8 cellular contexts compared by ENCODE assay signal in genomic region chr19:2270157-2270571, GRCh38. TPM values are rescaled to one million over a fixed set of nuclear protein-coding genes. Genes with fewer than 3 reads are reported as not detected.
DNase-seq lines count a peak whose midpoint lies in the region; ATAC-seq, FAIRE-seq and TF ChIP-seq lines count a peak whose summit lies in the region.

No MANE protein-coding gene starts in this region.

- H3K4me1 ChIP-seq in DOHH2 (ENCODE audit: control insufficient read depth, low read length): peaks cover 59% of the 10 kb centered on the region
- H3K4me1 ChIP-seq in SJCRH30: peaks cover 12% of the 10 kb centered on the region; the same call in 1 of the 2 replicates
- H3K4me1 ChIP-seq in upper lobe of left lung: peaks cover 54 to 71% (median 63%) of the 10 kb centered on the region in 4 donors

- DNase-seq in SJCRH30 (no peak), dorsolateral prefrontal cortex (peak in 1 of 10 donors; percentile 49), mesothelial cell of epicardium (ENCODE audit: low spot score in 2 of 2, unreplicated experiment in 2 of 2) (no peak), upper lobe of left lung (peak in 1 of 2 donors; percentile 90), AML-193 (lab: John Stamatoyannopoulos, UW) (no peak), D721Med (ENCODE audit: insufficient read length, low spot score) (no peak), NCI-H82 (lab: John Stamatoyannopoulos, UW) (no peak)

- H3K36me3 Mint-ChIP-seq in mesothelial cell of epicardium: peaks cover 13% of the 10 kb centered on the region

- H3K4me3 ChIP-seq in DOHH2 (ENCODE audit: low read length) (peak overlapping the region; percentile 86), SJCRH30 (peak overlapping the region; percentile 100), dorsolateral prefrontal cortex (peak overlapping the region; percentile 54 to 100 (median 98)), upper lobe of left lung (peak overlapping the region; percentile 87 to 99 (median 98))

- H3K4me2 ChIP-seq in DOHH2 (ENCODE audit: low read length): peak overlapping the region; percentile 99

- H3K9me2 ChIP-seq in DOHH2 (replicated peaks; ENCODE audit: control insufficient read depth, low read length): no peaks in the 10 kb centered on the region

- ATAC-seq in upper lobe of left lung (ENCODE audit: low FRiP score in 2 of 2): peak in 1 of 2 donors; percentile 50

- H3K36me3 ChIP-seq in DOHH2 (ENCODE audit: control insufficient read depth, low read length) (peaks cover 53% of the 10 kb centered on the region), SJCRH30 (peaks cover 32% of the 10 kb centered on the region), upper lobe of left lung (peaks cover 9 to 24% (median 17%) of the 10 kb centered on the region in 4 donors)

- H3K9me3 Mint-ChIP-seq in mesothelial cell of epicardium: no peaks in the 10 kb centered on the region

- H3K79me2 ChIP-seq in DOHH2 (ENCODE audit: control insufficient read depth, low read length): peaks cover 67% of the 10 kb centered on the region

- H3K4me1 Mint-ChIP-seq in mesothelial cell of epicardium: peaks cover 35% of the 10 kb centered on the region

- no peak for FAIRE-seq in D721Med (lab: Jason Lieb, UNC)

- peaks cover 24% of the 10 kb centered on the region for H4K20me1 ChIP-seq in DOHH2 (ENCODE audit: control insufficient read depth, insufficient read depth, low read depth, low read length)

- TF ChIP-seq POLR2A in upper lobe of left lung (IDR thresholded peaks at IDR 0.05): no peak

- intact Hi-C loops in dorsolateral prefrontal cortex (cut with DNase I): loop anchor here (5.0 kb wide), 2 partner anchors 57 to 62 kb away; partner anchors contain the start of genes LSM7 (in 1 of the 2) and SPPL2B (in 1 of the 2)

- no peaks in the 10 kb centered on the region for H3K27me3 Mint-ChIP-seq in mesothelial cell of epicardium (ENCODE audit: low read depth)

- 0% methylated on average over 7 of the region's 51 CpGs; no CpG with 5 or more reads in 1 of the 2 donors for WGBS in upper lobe of left lung, 2 donors

- H3K4me3 Mint-ChIP-seq in mesothelial cell of epicardium: peak overlapping the region; percentile 88

- H3F3A ChIP-seq in DOHH2 (ENCODE audit: control insufficient read depth, insufficient read depth): peaks cover 40% of the 10 kb centered on the region

- no peak for TF ChIP-seq EP300 in upper lobe of left lung (IDR thresholded peaks at IDR 0.05)

- no peak for TF ChIP-seq CTCF in DOHH2 (IDR thresholded peaks at IDR 0.05; ENCODE audit: low read depth, low read length, poor library complexity, severe bottlenecking)
- TF ChIP-seq CTCF in dorsolateral prefrontal cortex (IDR thresholded peaks at IDR 0.05 in 54 of 56, conservative IDR thresholded peaks at IDR 0.05 in 2 of 56; ENCODE audit: low read depth in 1 of 56, partially characterized antibody in 56 of 56): no peak
- no peak for TF ChIP-seq CTCF in mesothelial cell of epicardium (IDR thresholded peaks at IDR 0.05; ENCODE audit: unreplicated experiment)
- TF ChIP-seq CTCF in upper lobe of left lung (IDR thresholded peaks at IDR 0.05): peak in 1 of 6 experiments; percentile 3
- no peak for TF ChIP-seq CTCF in D721Med (IDR thresholded peaks at IDR 0.05; ENCODE audit: insufficient read depth, missing control alignments)

- peak overlapping the region; percentile 93 for H3K27ac Mint-ChIP-seq in mesothelial cell of epicardium

- no peaks in the 10 kb centered on the region for H3K9me3 ChIP-seq in DOHH2 (ENCODE audit: control insufficient read depth, insufficient read depth, low read length)
- no peaks in the 10 kb centered on the region for H3K9me3 ChIP-seq in SJCRH30 (replicated peaks)
- no peaks in the 10 kb centered on the region for H3K9me3 ChIP-seq in upper lobe of left lung

- peak overlapping the region; percentile 85 for H3K27ac ChIP-seq in DOHH2 (ENCODE audit: low read depth, low read length)
- H3K27ac ChIP-seq in SJCRH30: peak overlapping the region; percentile 80
- peak overlapping the region; percentile 88 to 99 (median 98) for H3K27ac ChIP-seq in dorsolateral prefrontal cortex
- peak overlapping the region; percentile 99 for H3K27ac ChIP-seq in upper lobe of left lung

- H3K27me3 ChIP-seq in DOHH2 (ENCODE audit: control insufficient read depth, low read length) (no peaks in the 10 kb centered on the region), SJCRH30 (no peaks in the 10 kb centered on the region), dorsolateral prefrontal cortex (no peaks in the 10 kb centered on the region), upper lobe of left lung (no peaks in the 10 kb centered on the region)

RNA-seq across cellular contexts. Expression of gene PEAK3, which starts 11.8 kb away (rescaled TPM):
- 0.06 and 0.10 TPM in 2 replicates for total RNA-seq in SJCRH30 (2014; rRNA removed; shearing (Covaris generic))
- total RNA-seq in dorsolateral prefrontal cortex (1 to 10 TPM in 12 of 120 experiments, under 1 TPM in 101, not detected in 7; 0.16 to 1.5 (median 0.55) TPM), mesothelial cell of epicardium (0.11 TPM in 1 of 3 replicates, not detected in the others), upper lobe of left lung (1 to 10 TPM; 2.4 to 8.6 (median 4.6) TPM)

RNA-seq across cellular contexts. Expression of gene JSRP1, which starts 13.9 kb away (rescaled TPM):
- 40.1 and 50.2 TPM in 2 replicates for total RNA-seq in SJCRH30 (2014; rRNA removed; shearing (Covaris generic))
- total RNA-seq in dorsolateral prefrontal cortex (1 to 10 TPM in 34 of 120 experiments, under 1 TPM in 34, not detected in 52; 0.43 to 2.3 (median 1.0) TPM), mesothelial cell of epicardium (0.80 TPM in 1 of 3 replicates, not detected in the others), upper lobe of left lung (1 to 10 TPM in 3 of 6 donors, not detected in 3; 1.2 to 3.7 (median 1.7) TPM)

RNA-seq across cellular contexts. Expression of gene AMH, which starts 21.0 kb away (rescaled TPM):
- total RNA-seq in SJCRH30 (2014; rRNA removed; shearing (Covaris generic)): 6.9 and 11.5 TPM in 2 replicates
- 10 to 100 TPM in 40 of 120 experiments, 1 to 10 TPM in 79, not detected in 1; 2.5 to 24.6 (median 7.6) TPM for total RNA-seq in dorsolateral prefrontal cortex
- 42.4 to 50.1 TPM (median 44.5 TPM) in 3 replicates for total RNA-seq in mesothelial cell of epicardium
- 1 to 10 TPM; 1.1 to 6.3 (median 3.2) TPM for total RNA-seq in upper lobe of left lung

RNA-seq across cellular contexts. Expression of gene SF3A2, which starts 33.5 kb away (rescaled TPM):
- 44.5 and 49.1 TPM in 2 replicates for total RNA-seq in SJCRH30 (2014; rRNA removed; shearing (Covaris generic))
- total RNA-seq in dorsolateral prefrontal cortex (10 to 100 TPM; 27.0 to 68.4 (median 48.2) TPM), mesothelial cell of epicardium (142 to 156 TPM (median 146 TPM) in 3 replicates), upper lobe of left lung (100 to 1,000 TPM in 1 of 6 donors, 10 to 100 TPM in 5; 39.8 to 104 (median 70.7) TPM)

RNA-seq across cellular contexts. Expression of gene PLEKHJ1, which starts 34.0 kb away (rescaled TPM):
- 51.8 and 52.7 TPM in 2 replicates for total RNA-seq in SJCRH30 (2014; rRNA removed; shearing (Covaris generic))
- 10 to 100 TPM; 32.8 to 66.7 (median 46.1) TPM for total RNA-seq in dorsolateral prefrontal cortex
- total RNA-seq in mesothelial cell of epicardium: 73.4 to 75.6 TPM (median 73.8 TPM) in 3 replicates
- 100 to 1,000 TPM in 2 of 6 donors, 10 to 100 TPM in 4; 67.2 to 114 (median 79.3) TPM for total RNA-seq in upper lobe of left lung
